In genomic region chr12:65296503-65297265, GRCh38 we compare ENCODE assay signal across 17 cellular contexts. TPM values are rescaled to one million over a fixed set of nuclear protein-coding genes. Genes with fewer than 3 reads are reported as not detected.
"Had no signal": no experiment of that assay in that cellular context is flagged by ENCODE, and none has a peak within 500 bp of the region (broad histone marks: within the 10 kb centered on the region; RNA-seq: fewer than 3 reads in every experiment).

No MANE protein-coding gene starts in this region.

- DNase-seq: effector CD8-positive, alpha-beta T cell; foreskin melanocyte; heart left ventricle; hippocampal formation; kidney glomerular epithelial cell; mesendoderm; naive thymus-derived CD4-positive, alpha-beta T cell; nephron progenitor cell; psoas muscle; retina; right lobe of liver; stimulated activated CD4-positive, alpha-beta T cell treated with anti-CD3 and anti-CD28 coated beads, Interleukin-4, amount 100 ng/mL, for 1 hour; stimulated activated CD8-positive, alpha-beta memory T cell treated with anti-CD3 and anti-CD28 coated beads, Interleukin-4, amount 100 ng/mL, for 48 hours; stimulated activated naive CD8-positive, alpha-beta T cell treated with anti-CD3 and anti-CD28 coated beads, Interleukin-15, amount 100 ng/mL, for 72 hours; transverse colon had no signal

- ATAC-seq: heart left ventricle; naive thymus-derived CD4-positive, alpha-beta T cell; psoas muscle; right lobe of liver; stimulated activated effector memory CD8-positive, alpha-beta T cell treated with anti-CD3 and anti-CD28 coated beads, Interleukin-12 subunit alpha, Interleukin-12 subunit beta, amount 100 ng/mL, for 72 hours; stimulated activated naive CD8-positive, alpha-beta T cell treated with anti-CD3 and anti-CD28 coated beads, Interleukin-15, amount 100 ng/mL, for 72 hours had no signal

- H3K4me1 Mint-ChIP-seq: naive thymus-derived CD4-positive, alpha-beta T cell; stimulated activated effector memory CD8-positive, alpha-beta T cell treated with anti-CD3 and anti-CD28 coated beads, Interleukin-12 subunit alpha, Interleukin-12 subunit beta, amount 100 ng/mL, for 72 hours; stimulated activated naive CD8-positive, alpha-beta T cell treated with anti-CD3 and anti-CD28 coated beads, Interleukin-15, amount 100 ng/mL, for 72 hours had no signal

- H3K36me3 Mint-ChIP-seq: naive thymus-derived CD4-positive, alpha-beta T cell; stimulated activated effector memory CD8-positive, alpha-beta T cell treated with anti-CD3 and anti-CD28 coated beads, Interleukin-12 subunit alpha, Interleukin-12 subunit beta, amount 100 ng/mL, for 72 hours had no signal

- H3K4me3 Mint-ChIP-seq: naive thymus-derived CD4-positive, alpha-beta T cell; nephron progenitor cell; stimulated activated effector memory CD8-positive, alpha-beta T cell treated with anti-CD3 and anti-CD28 coated beads, Interleukin-12 subunit alpha, Interleukin-12 subunit beta, amount 100 ng/mL, for 72 hours; stimulated activated naive CD8-positive, alpha-beta T cell treated with anti-CD3 and anti-CD28 coated beads, Interleukin-15, amount 100 ng/mL, for 72 hours had no signal

- FAIRE-seq: islet of Langerhans had no signal

- H3K9me3 Mint-ChIP-seq: nephron progenitor cell had no signal

- H3K27ac Mint-ChIP-seq: naive thymus-derived CD4-positive, alpha-beta T cell; stimulated activated effector memory CD8-positive, alpha-beta T cell treated with anti-CD3 and anti-CD28 coated beads, Interleukin-12 subunit alpha, Interleukin-12 subunit beta, amount 100 ng/mL, for 72 hours; stimulated activated naive CD8-positive, alpha-beta T cell treated with anti-CD3 and anti-CD28 coated beads, Interleukin-15, amount 100 ng/mL, for 72 hours had no signal

RNA-seq across cellular contexts. Expression of gene MSRB3, which starts 18.2 kb away (rescaled TPM):
- polyA plus RNA-seq: naive thymus-derived CD4-positive, alpha-beta T cell had no signal
